In the genomic region with DNA sequence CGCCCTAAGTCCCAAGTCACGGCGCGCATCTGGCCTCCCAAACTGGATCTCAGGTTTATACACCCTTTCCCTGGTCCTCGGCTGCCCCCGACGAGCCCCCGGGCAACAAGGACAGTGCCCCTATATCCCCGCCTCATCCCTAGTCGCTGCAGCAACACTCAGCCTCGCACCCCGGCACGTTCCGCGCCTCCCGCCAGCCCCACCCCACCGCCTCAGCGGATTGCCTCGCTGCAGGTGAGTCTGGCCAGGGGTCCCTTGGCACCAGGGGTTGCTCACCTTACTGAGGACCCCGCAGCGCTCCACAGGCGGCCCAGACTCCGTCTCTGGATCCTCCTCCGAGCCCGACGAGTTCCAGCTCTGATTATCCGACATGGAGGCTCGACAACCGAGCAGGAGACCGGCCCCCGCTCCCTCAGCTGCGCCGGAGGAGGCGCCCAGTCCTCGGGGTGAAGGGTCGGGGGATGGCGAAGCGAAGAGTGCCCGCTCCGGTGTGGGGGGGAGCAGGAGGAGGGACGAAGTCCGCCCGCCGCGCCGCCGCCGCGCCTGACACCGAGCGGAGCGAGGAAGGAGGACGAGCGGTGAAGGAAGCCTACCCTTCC, we compare ENCODE assay signal across 8 cellular contexts. TPM values are rescaled to one million over a fixed set of nuclear protein-coding genes. Genes with fewer than 3 reads are reported as not detected.
DNase-seq lines count a peak whose midpoint lies in the region; ATAC-seq and TF ChIP-seq lines count a peak whose summit lies in the region.

No MANE protein-coding gene starts in this region.

- H3K27me3 Mint-ChIP-seq in dendritic cell treated with granulocyte-macrophage colony-stimulating factor and Interleukin-4, amounts not matched to agents 40 ng/mL and 50 ng/mL, for 4 days: no peaks in the 10 kb centered on the region

- DNase-seq in WERI-Rb-1: peak; percentile 52
- DNase-seq in lower leg skin (ENCODE audit: low spot score in 2 of 2): peak in 1 of 2 donors; percentile 36
- peak in 2 of 3 experiments; percentile 1 to 19 for DNase-seq in stimulated activated CD4-positive, alpha-beta T cell treated with anti-CD3 and anti-CD28 coated beads, TNF-alpha, amount 100 ng/mL, for 4 hours (ENCODE audit: low read depth in 3 of 3)
- DNase-seq in HT-29 (ENCODE audit: low spot score): no peak

- H3K4me1 Mint-ChIP-seq in dendritic cell treated with granulocyte-macrophage colony-stimulating factor and Interleukin-4, amounts not matched to agents 40 ng/mL and 50 ng/mL, for 4 days (ENCODE audit: low read depth): peaks cover 42% of the 10 kb centered on the region

- H3K9me3 ChIP-seq in BLaER1: 0 out of 2 replicates have a peak, but pooled peaks cover 8% of the 10 kb centered on the region
- H3K9me3 ChIP-seq in WERI-Rb-1 (ENCODE audit: severe bottlenecking): no peaks in the 10 kb centered on the region

- intact Hi-C loops in dendritic cell treated with granulocyte-macrophage colony-stimulating factor and Interleukin-4, amounts not matched to agents 40 ng/mL and 50 ng/mL, for 4 days (cut with micrococcal nuclease): loop anchor here (1.0 to 10.0 kb wide), 5 partner anchors 46 to 894 kb away; partner anchors contain the start of genes HMGCR, IQGAP2 and POC5
- intact Hi-C loops in lower leg skin (cut with DNase I; ENCODE audit: low total_unique reads): loop anchor here (10.0 kb wide), 1 partner anchor 176 kb away; the partner anchor contains the start of gene HMGCR

- H3K36me3 ChIP-seq in BLaER1: 0 out of 2 replicates have a peak, but pooled peaks cover 5% of the 10 kb centered on the region
- peaks cover 7% of the 10 kb centered on the region; the same call in 1 of the 2 replicates for H3K36me3 ChIP-seq in WERI-Rb-1

- 0 to 2% methylated on average over 22 to 50 of the region's 54 CpGs for WGBS in lower leg skin, 2 donors

- H3K9ac ChIP-seq in BLaER1: peak overlapping the region; percentile 91

- TF ChIP-seq CTCF in WERI-Rb-1 (IDR thresholded peaks at IDR 0.05; ENCODE audit: low read depth, low read length) (no peak), lower leg skin (IDR thresholded peaks at IDR 0.05) (no peak)

- H3K4me1 ChIP-seq in BLaER1: peaks cover 35% of the 10 kb centered on the region

- H3K27ac ChIP-seq in BLaER1: peak overlapping the region; percentile 87
- peak overlapping the region; percentile 81 for H3K27ac ChIP-seq in WERI-Rb-1

- no peaks in the 10 kb centered on the region for H3K9me3 Mint-ChIP-seq in dendritic cell treated with granulocyte-macrophage colony-stimulating factor and Interleukin-4, amounts not matched to agents 40 ng/mL and 50 ng/mL, for 4 days

- H3K36me3 Mint-ChIP-seq in dendritic cell treated with granulocyte-macrophage colony-stimulating factor and Interleukin-4, amounts not matched to agents 40 ng/mL and 50 ng/mL, for 4 days (ENCODE audit: low read depth): peaks cover 20% of the 10 kb centered on the region

- no peaks in the 10 kb centered on the region for H3K27me3 ChIP-seq in BLaER1
- H3K27me3 ChIP-seq in WERI-Rb-1 (ENCODE audit: insufficient read depth, low read depth, severe bottlenecking): no peaks in the 10 kb centered on the region

- peak overlapping the region; percentile 85 for H3K4me2 ChIP-seq in BLaER1

- peak; percentile 20 for ATAC-seq in GM19467 (IDR thresholded peaks at IDR 0.05; ENCODE audit: unreplicated experiment)
- peak; percentile 16 for ATAC-seq in HG03565 (IDR thresholded peaks at IDR 0.05; ENCODE audit: unreplicated experiment)

- H4K20me1 ChIP-seq in BLaER1: peaks cover 19% of the 10 kb centered on the region; the same call in 1 of the 2 replicates

- peak overlapping the region; percentile 99 for H3K4me3 Mint-ChIP-seq in dendritic cell treated with granulocyte-macrophage colony-stimulating factor and Interleukin-4, amounts not matched to agents 40 ng/mL and 50 ng/mL, for 4 days

- H3K27ac Mint-ChIP-seq in dendritic cell treated with granulocyte-macrophage colony-stimulating factor and Interleukin-4, amounts not matched to agents 40 ng/mL and 50 ng/mL, for 4 days: peak overlapping the region; percentile 98

- no peak for TF ChIP-seq POLR2A in lower leg skin (IDR thresholded peaks at IDR 0.05)

- H3K4me3 ChIP-seq in BLaER1 (peak overlapping the region; percentile 88), WERI-Rb-1 (ENCODE audit: low read depth, low read length) (peak overlapping the region; percentile 96), lower leg skin (ENCODE audit: low read depth, poor library complexity, severe bottlenecking) (peak overlapping the region; percentile 73)

RNA-seq across cellular contexts. Expression of gene CERT1, which starts 0.5 kb away (rescaled TPM):
- total RNA-seq in lower leg skin: 10 to 100 TPM; 23.3 to 32.3 (median 30.6) TPM
- 4.9 and 6.8 TPM in 2 replicates for total RNA-seq in HT-29 (2014; rRNA removed; shearing (Covaris generic))

RNA-seq across cellular contexts. Expression of gene POLK, which starts 0.8 kb away (rescaled TPM):
- 10 to 100 TPM; 18.0 to 24.9 (median 19.7) TPM for total RNA-seq in lower leg skin
- total RNA-seq in HT-29 (2014; rRNA removed; shearing (Covaris generic)): 3.8 and 4.3 TPM in 2 replicates
